Comparison of ENCODE assay signal across 10 cellular contexts in genomic region chr5:124740991-124741583, GRCh38. TPM values are rescaled to one million over a fixed set of nuclear protein-coding genes. Genes with fewer than 3 reads are reported as not detected.
DNase-seq lines count a peak whose midpoint lies in the region; ATAC-seq and TF ChIP-seq lines count a peak whose summit lies in the region.
"Had no signal": no experiment of that assay in that cellular context is flagged by ENCODE, and none has a peak within 500 bp of the region (broad histone marks: within the 10 kb centered on the region; RNA-seq: fewer than 3 reads in every experiment).

No MANE protein-coding gene starts in this region.

- no peak for TF ChIP-seq CTCF in epithelial cell of esophagus (IDR thresholded peaks at IDR 0.05; ENCODE audit: insufficient read depth, low read depth, low read length, missing control alignments)
- no peak for TF ChIP-seq CTCF in osteocyte (IDR thresholded peaks at IDR 0.05)
- TF ChIP-seq CTCF in CD4-positive, alpha-beta T cell (IDR thresholded peaks at IDR 0.05) = no peak

- no peaks in the 10 kb centered on the region for H3K9me3 ChIP-seq in CD4-positive, alpha-beta T cell (ENCODE audit: control insufficient read depth, low read length)

- POLR2A ChIA-PET in CD4-positive, alpha-beta T cell (lab: Charles Lee) = no interaction called here

- no peaks in the 10 kb centered on the region for H3K9me3 Mint-ChIP-seq in osteocyte (ENCODE audit: unreplicated experiment)
- peaks cover 2% of the 10 kb centered on the region for H3K9me3 Mint-ChIP-seq in CD4-positive, alpha-beta T cell

- H3K4me3 Mint-ChIP-seq in osteocyte (ENCODE audit: unreplicated experiment) = no peak overlapping the region
- H3K4me3 Mint-ChIP-seq in CD4-positive, alpha-beta T cell = no peak overlapping the region

- no peaks in the 10 kb centered on the region for H3K4me1 Mint-ChIP-seq in osteocyte (ENCODE audit: unreplicated experiment)
- peaks cover 4% of the 10 kb centered on the region for H3K4me1 Mint-ChIP-seq in CD4-positive, alpha-beta T cell (ENCODE audit: low read depth)

- no peak overlapping the region for H3K4me3 ChIP-seq in epithelial cell of esophagus (ENCODE audit: low read length)

- CTCF ChIA-PET in CD4-positive, alpha-beta T cell (lab: Charles Lee) = no interaction called here

- ATAC-seq in GM21423 (IDR thresholded peaks at IDR 0.05; ENCODE audit: unreplicated experiment) = no peak
- ATAC-seq in CD4-positive, alpha-beta T cell (ENCODE audit: poor library complexity) = no peak
- ATAC-seq in left colon = no peak

- peak overlapping the region; percentile 58 for H3K27ac Mint-ChIP-seq in osteocyte (ENCODE audit: unreplicated experiment)
- no peak overlapping the region for H3K27ac Mint-ChIP-seq in CD4-positive, alpha-beta T cell

- no peaks in the 10 kb centered on the region for H3K27me3 Mint-ChIP-seq in osteocyte (ENCODE audit: unreplicated experiment)
- peaks cover 36% of the 10 kb centered on the region for H3K27me3 Mint-ChIP-seq in CD4-positive, alpha-beta T cell

- H3K36me3 Mint-ChIP-seq in osteocyte (ENCODE audit: unreplicated experiment) = peaks cover 4% of the 10 kb centered on the region
- no peaks in the 10 kb centered on the region for H3K36me3 Mint-ChIP-seq in CD4-positive, alpha-beta T cell (ENCODE audit: low read depth)

- H3K27me3 ChIP-seq in CD4-positive, alpha-beta T cell (ENCODE audit: control insufficient read depth, insufficient read depth, low read length) = peaks cover 28% of the 10 kb centered on the region

- peak; percentile 93 for DNase-seq in GM04503 (ENCODE audit: low read depth)
- DNase-seq in NOMO-1 (lab: John Stamatoyannopoulos, UW; ENCODE audit: unreplicated experiment in 2 of 2) = peak; percentile 18 to 56
- DNase-seq in epithelial cell of esophagus (ENCODE audit: low read depth) = peak; percentile 75
- no peak for DNase-seq in osteocyte (ENCODE audit: extremely low spot score, unreplicated experiment)
- no peak for DNase-seq in GM19238 (ENCODE audit: insufficient read length, low spot score)
- no peak for DNase-seq in CD4-positive, alpha-beta T cell
- DNase-seq in left colon = no peak
- DNase-seq: dermis blood vessel endothelial cell, GOT3 had no signal

- H3K27ac ChIP-seq in CD4-positive, alpha-beta T cell (ENCODE audit: low read depth, low read length) = no peak overlapping the region

- intact Hi-C loops in CD4-positive, alpha-beta T cell (cut with DNase I, micrococcal nuclease) = no loop called here
- intact Hi-C loops in left colon (cut with DNase I, micrococcal nuclease) = no loop called here

RNA-seq across cellular contexts. Expression of gene ZNF608, which starts 5.4 kb away (rescaled TPM):
- total RNA-seq in osteocyte (64.4 and 65.6 TPM in 2 replicates), left colon (10 to 100 TPM; 16.2 to 23.1 TPM)
- total RNA-seq in CD4-positive, alpha-beta T cell = under 1 TPM in 1 of 2 experiments, not detected in 1; 0.14 TPM

Comparison
In these comparisons a context has a peak if more than half of its experiments do, and no peak if none do; other contexts are left out.
1. DNase-seq: peak in GM04503 (single experiment), NOMO-1 (2 of 2) and epithelial cell of esophagus (single experiment); none in osteocyte (single experiment), GM19238 (single experiment), CD4-positive, alpha-beta T cell (0 of 10) and left colon (0 of 2).
2. RNA of gene ZNF608, which starts 5.4 kb away (total RNA-seq): 64.4 to 65.6 TPM in osteocyte and 16.2 to 23.1 TPM in left colon; 0.14 TPM in CD4-positive, alpha-beta T cell; every median in the first group is over 10 times any median in the second.